19 cellular contexts compared by ENCODE assay signal in genomic region chr11:1868636-1869291, GRCh38. TPM values are rescaled to one million over a fixed set of nuclear protein-coding genes. Genes with fewer than 3 reads are reported as not detected.
DNase-seq lines count a peak whose midpoint lies in the region; ATAC-seq and TF ChIP-seq lines count a peak whose summit lies in the region.
"Had no signal": no experiment of that assay in that cellular context is flagged by ENCODE, and none has a peak within 500 bp of the region (broad histone marks: within the 10 kb centered on the region; RNA-seq: fewer than 3 reads in every experiment).

No MANE protein-coding gene starts in this region.

- peak overlapping the region; percentile 57 for H3K27ac Mint-ChIP-seq in activated CD4-positive, alpha-beta T cell treated with anti-CD3 and anti-CD28 coated beads, Interleukin-2, amount 10 ng/mL, durations not matched to agents 7 days and 5 days
- peak overlapping the region; percentile 82 to 88 for H3K27ac Mint-ChIP-seq in natural killer cell
- no peak overlapping the region for H3K27ac Mint-ChIP-seq in activated naive CD4-positive, alpha-beta T cell treated with anti-CD3 and anti-CD28 coated beads, Interleukin-2, amount 50 U/mL, for 72 hours
- H3K27ac Mint-ChIP-seq: HFFc6 had no signal

- peak in 2 of 3 donors; percentile 19 to 33 for ATAC-seq in natural killer cell
- no peak for ATAC-seq in activated naive CD4-positive, alpha-beta T cell treated with anti-CD3 and anti-CD28 coated beads, Interleukin-2, amount 50 U/mL, for 72 hours
- ATAC-seq: activated CD4-positive, CD25-positive, alpha-beta regulatory T cell treated with anti-CD3 and anti-CD28 coated beads, Interleukin-2, amount 50 U/mL, for 24 hours had no signal

- H3K27me3 Mint-ChIP-seq in activated CD4-positive, alpha-beta T cell treated with anti-CD3 and anti-CD28 coated beads, Interleukin-2, amount 10 ng/mL, durations not matched to agents 7 days and 5 days = no peaks in the 10 kb centered on the region
- no peaks in the 10 kb centered on the region for H3K27me3 Mint-ChIP-seq in natural killer cell (ENCODE audit: low read depth in 2 of 2)

- TF ChIP-seq POLR2A in esophagus muscularis mucosa (IDR thresholded peaks at IDR 0.05; ENCODE audit: low read depth) = no peak
- TF ChIP-seq POLR2A in tibial nerve (IDR thresholded peaks at IDR 0.05) = no peak

- peaks cover 18% of the 10 kb centered on the region for H3K36me3 Mint-ChIP-seq in activated CD4-positive, alpha-beta T cell treated with anti-CD3 and anti-CD28 coated beads, Interleukin-2, amount 10 ng/mL, durations not matched to agents 7 days and 5 days (ENCODE audit: low read depth)
- no peaks in the 10 kb centered on the region for H3K36me3 Mint-ChIP-seq in natural killer cell
- no peaks in the 10 kb centered on the region for H3K36me3 Mint-ChIP-seq in activated naive CD4-positive, alpha-beta T cell treated with anti-CD3 and anti-CD28 coated beads, Interleukin-2, amount 50 U/mL, for 72 hours

- no peak for DNase-seq in activated CD4-positive, alpha-beta T cell treated with anti-CD3 and anti-CD28 coated beads, Interleukin-2, amount 10 ng/mL, durations not matched to agents 7 days and 5 days
- no peak for DNase-seq in activated CD4-positive, alpha-beta T cell treated with anti-CD3 and anti-CD28 coated beads, Interleukin-2, amount 50 U/mL, for 1 hour
- DNase-seq in esophagus muscularis mucosa (ENCODE audit: extremely low spot score) (no peak), natural killer cell (no peak), tibial nerve (ENCODE audit: low spot score in 2 of 2) (no peak), GOT3 (lab: John Stamatoyannopoulos, UW) (no peak), NCI-H524 treated with DMSO at 0.1 percent for 48 hours (lab: John Stamatoyannopoulos, UW) (no peak)
- no peak for DNase-seq in activated naive CD4-positive, alpha-beta T cell treated with anti-CD3 and anti-CD28 coated beads, Interleukin-2, amount 50 U/mL, for 72 hours (ENCODE audit: low spot score in 2 of 2)
- DNase-seq: activated naive CD4-positive, alpha-beta T cell treated with anti-CD3 and anti-CD28 coated beads, Interleukin-2, amount 50 U/mL, for 16 hours; DMS153; glutamatergic neuron; HFFc6; NCI-H510A; SHP77 treated with DMSO at 0.1 percent for 48 hours; small intestine had no signal

- H3K4me3 Mint-ChIP-seq in activated CD4-positive, alpha-beta T cell treated with anti-CD3 and anti-CD28 coated beads, Interleukin-2, amount 10 ng/mL, durations not matched to agents 7 days and 5 days = no peak overlapping the region
- peak overlapping the region; percentile 68 for H3K4me3 Mint-ChIP-seq in natural killer cell
- H3K4me3 Mint-ChIP-seq: HFFc6 had no signal

- CTCF ChIA-PET in activated CD4-positive, alpha-beta T cell treated with anti-CD3 and anti-CD28 coated beads, Interleukin-2, amount 10 ng/mL, durations not matched to agents 7 days and 5 days (lab: Charles Lee) = interaction anchor here (1.7 kb wide), 1 partner anchor 14 kb away, joined by 9 read pairs; no protein-coding TSS in a partner anchor

- H3K9me3 ChIP-seq in esophagus muscularis mucosa = no peaks in the 10 kb centered on the region
- H3K9me3 ChIP-seq in tibial nerve = no peaks in the 10 kb centered on the region
- H3K9me3 ChIP-seq: A549 had no signal

- WGBS in esophagus muscularis mucosa = 80% methylated on average over 9 of the region's 25 CpGs
- 46 to 56% methylated on average over 9 to 25 of the region's 25 CpGs for WGBS in tibial nerve, 2 donors

- no peak for TF ChIP-seq CTCF in esophagus muscularis mucosa (IDR thresholded peaks at IDR 0.05)
- no peak for TF ChIP-seq CTCF in natural killer cell (IDR thresholded peaks at IDR 0.05)
- no peak for TF ChIP-seq CTCF in tibial nerve (IDR thresholded peaks at IDR 0.05)

- no peaks in the 10 kb centered on the region for H3K36me3 ChIP-seq in esophagus muscularis mucosa
- no peaks in the 10 kb centered on the region for H3K36me3 ChIP-seq in tibial nerve

- H3K27ac ChIP-seq in esophagus muscularis mucosa (replicated peaks in 1 of 4) (peak overlapping the region; percentile 54 to 72 (median 61)), tibial nerve (peak overlapping the region; percentile 8 to 77 (median 52))

- POLR2A ChIA-PET in activated CD4-positive, alpha-beta T cell treated with anti-CD3 and anti-CD28 coated beads, Interleukin-2, amount 10 ng/mL, durations not matched to agents 7 days and 5 days (lab: Charles Lee) = no interaction called here

- H3K4me3 ChIP-seq in esophagus muscularis mucosa (peak overlapping the region; percentile 36 to 53 (median 40)), tibial nerve (peak overlapping the region in 2 of 4 donors; percentile 10 to 41)

- TF ChIP-seq EP300 in esophagus muscularis mucosa (IDR thresholded peaks at IDR 0.05) (no peak), tibial nerve (IDR thresholded peaks at IDR 0.05) (no peak)

- intact Hi-C loops in esophagus muscularis mucosa (cut with DNase I) = no loop called here
- intact Hi-C loops in natural killer cell (cut with micrococcal nuclease) = no loop called here

- H3K9me3 Mint-ChIP-seq in activated CD4-positive, alpha-beta T cell treated with anti-CD3 and anti-CD28 coated beads, Interleukin-2, amount 10 ng/mL, durations not matched to agents 7 days and 5 days = no peaks in the 10 kb centered on the region
- H3K9me3 Mint-ChIP-seq in natural killer cell = no peaks in the 10 kb centered on the region
- H3K9me3 Mint-ChIP-seq in activated naive CD4-positive, alpha-beta T cell treated with anti-CD3 and anti-CD28 coated beads, Interleukin-2, amount 50 U/mL, for 72 hours = no peaks in the 10 kb centered on the region
- H3K9me3 Mint-ChIP-seq: HFFc6 had no signal

- peaks cover 45% of the 10 kb centered on the region for H3K4me1 Mint-ChIP-seq in activated CD4-positive, alpha-beta T cell treated with anti-CD3 and anti-CD28 coated beads, Interleukin-2, amount 10 ng/mL, durations not matched to agents 7 days and 5 days
- H3K4me1 Mint-ChIP-seq in natural killer cell = peaks cover 50 to 61% of the 10 kb centered on the region in 2 donors

- peaks cover 0 to 21% (median 2%) of the 10 kb centered on the region in 4 donors for H3K27me3 ChIP-seq in esophagus muscularis mucosa
- peaks cover 0 to 13% of the 10 kb centered on the region in 2 donors for H3K27me3 ChIP-seq in tibial nerve

- H3K4me1 ChIP-seq in esophagus muscularis mucosa (peaks cover 18 to 75% (median 70%) of the 10 kb centered on the region in 4 donors), tibial nerve (peaks cover 0 to 87% (median 44%) of the 10 kb centered on the region in 4 donors)

RNA-seq across cellular contexts. Expression of gene LSP1, which starts 15.9 kb away (rescaled TPM):
- total RNA-seq in activated CD4-positive, alpha-beta T cell treated with anti-CD3 and anti-CD28 coated beads, Interleukin-2, amount 10 ng/mL, durations not matched to agents 7 days and 5 days = 100 to 1,000 TPM; 668 to 687 TPM
- total RNA-seq in esophagus muscularis mucosa (10 to 100 TPM; 10.3 to 36.5 (median 35.4) TPM), natural killer cell (100 to 1,000 TPM; 487 to 595 (median 536) TPM), tibial nerve (10 to 100 TPM; 36.9 to 69.0 (median 50.2) TPM)
- 100 to 1,000 TPM; 102 to 263 TPM for total RNA-seq in activated naive CD4-positive, alpha-beta T cell treated with anti-CD3 and anti-CD28 coated beads, Interleukin-2, amount 50 U/mL, for 72 hours

RNA-seq across cellular contexts. Expression of gene PRR33, which starts 22.9 kb away (rescaled TPM):
- total RNA-seq in activated CD4-positive, alpha-beta T cell treated with anti-CD3 and anti-CD28 coated beads, Interleukin-2, amount 10 ng/mL, durations not matched to agents 7 days and 5 days = under 1 TPM in 1 of 2 experiments, not detected in 1; 0.05 TPM
- total RNA-seq in esophagus muscularis mucosa (not detected), natural killer cell (under 1 TPM in 2 of 3 donors, not detected in 1; 0.14 to 0.32 TPM), tibial nerve (not detected)
- under 1 TPM; 0.12 to 0.20 TPM for total RNA-seq in activated naive CD4-positive, alpha-beta T cell treated with anti-CD3 and anti-CD28 coated beads, Interleukin-2, amount 50 U/mL, for 72 hours
- total RNA-seq: dermis microvascular lymphatic vessel endothelial cell, HFFc6, liver had no signal

RNA-seq across cellular contexts. Expression of gene TNNI2, which starts 30.0 kb away (rescaled TPM):
- not detected for total RNA-seq in activated CD4-positive, alpha-beta T cell treated with anti-CD3 and anti-CD28 coated beads, Interleukin-2, amount 10 ng/mL, durations not matched to agents 7 days and 5 days
- total RNA-seq in esophagus muscularis mucosa (1 to 10 TPM in 1 of 4 donors, not detected in 3; 4.2 TPM), natural killer cell (1 to 10 TPM; 1.2 to 5.4 (median 3.6) TPM), tibial nerve (not detected)
- total RNA-seq in activated naive CD4-positive, alpha-beta T cell treated with anti-CD3 and anti-CD28 coated beads, Interleukin-2, amount 50 U/mL, for 72 hours = not detected
- total RNA-seq: dermis microvascular lymphatic vessel endothelial cell, HFFc6 had no signal

RNA-seq across cellular contexts. Expression of gene SYT8, which starts 34.0 kb away (rescaled TPM):
- not detected for total RNA-seq in activated CD4-positive, alpha-beta T cell treated with anti-CD3 and anti-CD28 coated beads, Interleukin-2, amount 10 ng/mL, durations not matched to agents 7 days and 5 days
- total RNA-seq in esophagus muscularis mucosa = not detected
- not detected for total RNA-seq in natural killer cell
- 1 to 10 TPM in 2 of 4 donors, under 1 TPM in 1, not detected in 1; 0.39 to 4.2 (median 1.0) TPM for total RNA-seq in tibial nerve
- not detected for total RNA-seq in activated naive CD4-positive, alpha-beta T cell treated with anti-CD3 and anti-CD28 coated beads, Interleukin-2, amount 50 U/mL, for 72 hours
- total RNA-seq: HFFc6 had no signal

RNA-seq across cellular contexts. Expression of gene TNNT3, which starts 50.7 kb away (rescaled TPM):
- 1 to 10 TPM; 3.7 to 5.4 TPM for total RNA-seq in activated CD4-positive, alpha-beta T cell treated with anti-CD3 and anti-CD28 coated beads, Interleukin-2, amount 10 ng/mL, durations not matched to agents 7 days and 5 days
- total RNA-seq in esophagus muscularis mucosa (1 to 10 TPM; 2.8 to 6.0 (median 3.6) TPM), natural killer cell (10 to 100 TPM; 15.8 to 27.9 (median 26.2) TPM), tibial nerve (1 to 10 TPM; 4.4 to 8.6 (median 6.1) TPM)
- total RNA-seq in activated naive CD4-positive, alpha-beta T cell treated with anti-CD3 and anti-CD28 coated beads, Interleukin-2, amount 50 U/mL, for 72 hours = 10 to 100 TPM; 10.3 to 12.9 TPM
- total RNA-seq: dermis microvascular lymphatic vessel endothelial cell, HFFc6 had no signal

Comparison
In these comparisons a context has a peak if more than half of its experiments do, and no peak if none do; other contexts are left out.
1. H3K27ac Mint-ChIP-seq: peak in activated CD4-positive, alpha-beta T cell treated with anti-CD3 and anti-CD28 coated beads, Interleukin-2, amount 10 ng/mL, durations not matched to agents 7 days and 5 days (single experiment) and natural killer cell (2 of 2); none in activated naive CD4-positive, alpha-beta T cell treated with anti-CD3 and anti-CD28 coated beads, Interleukin-2, amount 50 U/mL, for 72 hours (0 of 2).
2. ATAC-seq: peak in natural killer cell (2 of 3); none in activated naive CD4-positive, alpha-beta T cell treated with anti-CD3 and anti-CD28 coated beads, Interleukin-2, amount 50 U/mL, for 72 hours (0 of 2).